In genomic region chr1:234599617-234600417, GRCh38 we compare ENCODE assay signal across 1 cellular context.
TF ChIP-seq lines count a peak whose summit lies in the region.

No MANE protein-coding gene starts in this region.

TF ChIP-seq in HepG2, 621 proteins besides CTCF, POLR2A, EP300 and RAD21 (continued from another document and continues in another):
- TF ChIP-seq ZBED4 (CRISPR knock-in tag; IDR thresholded peaks at IDR 0.05; ENCODE audit: borderline replicate concordance): peak; percentile 95
- TF ChIP-seq THAP7 (CRISPR knock-in tag; IDR thresholded peaks at IDR 0.05): no peak
- TF ChIP-seq TSC22D2 (CRISPR knock-in tag; IDR thresholded peaks at IDR 0.05; ENCODE audit: borderline replicate concordance): peak; percentile 97
- peak; percentile 87; the same call in 1 of the 2 replicates for TF ChIP-seq ZFP91 (CRISPR knock-in tag; IDR thresholded peaks at IDR 0.05; ENCODE audit: borderline replicate concordance)
- TF ChIP-seq ZBTB46 (CRISPR knock-in tag; IDR thresholded peaks at IDR 0.05; ENCODE audit: borderline replicate concordance): no peak
- no peak; the same call in 1 of the 2 replicates for TF ChIP-seq CBFB (CRISPR knock-in tag; IDR thresholded peaks at IDR 0.05)
- peak; percentile 62 for TF ChIP-seq YY1 (IDR thresholded peaks at IDR 0.05; ENCODE audit: insufficient read depth, insufficient replicate concordance, low read depth, low read length)
- no peak for TF ChIP-seq ZFP36 (IDR thresholded peaks at IDR 0.05; ENCODE audit: borderline replicate concordance, low read depth, low read length, partially characterized antibody)
- TF ChIP-seq ZNF619 (CRISPR knock-in tag; IDR thresholded peaks at IDR 0.05): 0 out of 2 replicates have a peak, but pooled peaks have one; percentile 60
- TF ChIP-seq THYN1 (CRISPR knock-in tag; IDR thresholded peaks at IDR 0.05; ENCODE audit: borderline replicate concordance, low read depth): no peak
- TF ChIP-seq NCOR1 (IDR thresholded peaks at IDR 0.05; ENCODE audit: borderline replicate concordance, low read length): no peak
- no peak for TF ChIP-seq RELA (CRISPR knock-in tag; IDR thresholded peaks at IDR 0.05)
- no peak; the same call in none of the 2 replicates for TF ChIP-seq ZNF703 (CRISPR knock-in tag; IDR thresholded peaks at IDR 0.05; ENCODE audit: borderline replicate concordance)
- no peak for TF ChIP-seq ZNF234 (CRISPR knock-in tag; conservative IDR thresholded peaks at IDR 0.05)
- peak; percentile 80 for TF ChIP-seq ZNF350 (CRISPR knock-in tag; IDR thresholded peaks at IDR 0.05; ENCODE audit: borderline replicate concordance, low read depth)
- TF ChIP-seq CSRNP1 (CRISPR knock-in tag; IDR thresholded peaks at IDR 0.05): peak; percentile 95
- peak; percentile 55; the same call in 1 of the 2 replicates for TF ChIP-seq RFXAP (CRISPR knock-in tag; IDR thresholded peaks at IDR 0.05; ENCODE audit: borderline replicate concordance)
- peak; percentile 96 for TF ChIP-seq ZNF232 (CRISPR knock-in tag; IDR thresholded peaks at IDR 0.05; ENCODE audit: borderline replicate concordance)
- peak; percentile 92 for TF ChIP-seq ZNF547 (CRISPR knock-in tag; IDR thresholded peaks at IDR 0.05)
- TF ChIP-seq E2F5 (CRISPR knock-in tag; conservative IDR thresholded peaks at IDR 0.05): peak; percentile 27; the same call in 1 of the 2 replicates
- TF ChIP-seq NRL (CRISPR knock-in tag; IDR thresholded peaks at IDR 0.05; ENCODE audit: borderline replicate concordance): peak; percentile 91
- no peak for TF ChIP-seq ATM (IDR thresholded peaks at IDR 0.05; ENCODE audit: borderline replicate concordance)
- no peak for TF ChIP-seq TERF1 (CRISPR knock-in tag; IDR thresholded peaks at IDR 0.05)
- TF ChIP-seq ZNF235 (CRISPR knock-in tag; IDR thresholded peaks at IDR 0.05; ENCODE audit: borderline replicate concordance): no peak
- TF ChIP-seq ZNF614 (CRISPR knock-in tag; IDR thresholded peaks at IDR 0.05; ENCODE audit: borderline replicate concordance): 0 out of 2 replicates have a peak, but pooled peaks have one; percentile 75
- TF ChIP-seq MAFF (IDR thresholded peaks at IDR 0.05; ENCODE audit: low read depth, low read length): no peak
- TF ChIP-seq TEAD2 (CRISPR knock-in tag; IDR thresholded peaks at IDR 0.05): peak; percentile 75; the same call in 1 of the 2 replicates
- TF ChIP-seq SNAPC2 (CRISPR knock-in tag; IDR thresholded peaks at IDR 0.05): peak; percentile 85; the same call in 1 of the 2 replicates
- TF ChIP-seq CBX5 (CRISPR knock-in tag; IDR thresholded peaks at IDR 0.05; ENCODE audit: borderline replicate concordance): peak; percentile 46; the same call in 1 of the 2 replicates
- TF ChIP-seq GABPB1 (CRISPR knock-in tag; IDR thresholded peaks at IDR 0.05): peak; percentile 87
- TF ChIP-seq JUNB (CRISPR knock-in tag; IDR thresholded peaks at IDR 0.05; ENCODE audit: borderline replicate concordance): no peak
- TF ChIP-seq YEATS2 (CRISPR knock-in tag; IDR thresholded peaks at IDR 0.05; ENCODE audit: borderline replicate concordance): no peak; the same call in 1 of the 2 replicates
- TF ChIP-seq HDAC1 (CRISPR knock-in tag; IDR thresholded peaks at IDR 0.05): peak; percentile 46; the same call in 1 of the 2 replicates
- TF ChIP-seq MXD1 (CRISPR knock-in tag; IDR thresholded peaks at IDR 0.05): peak; percentile 92; the same call in 1 of the 2 replicates
- no peak for TF ChIP-seq NFRKB (IDR thresholded peaks at IDR 0.05)
- TF ChIP-seq TFE3 (CRISPR knock-in tag; IDR thresholded peaks at IDR 0.05): peak; percentile 57; the same call in 1 of the 2 replicates
- TF ChIP-seq ZNF775 (CRISPR knock-in tag; IDR thresholded peaks at IDR 0.05; ENCODE audit: borderline replicate concordance): 0 out of 2 replicates have a peak, but pooled peaks have one; percentile 27
- no peak for TF ChIP-seq KLF9 (CRISPR knock-in tag; IDR thresholded peaks at IDR 0.05; ENCODE audit: low read depth)
- TF ChIP-seq SETDB1 (CRISPR knock-in tag; IDR thresholded peaks at IDR 0.05; ENCODE audit: borderline replicate concordance): no peak
- TF ChIP-seq ZNF816 (CRISPR knock-in tag; IDR thresholded peaks at IDR 0.05; ENCODE audit: borderline replicate concordance): no peak
- TF ChIP-seq STAT5B (CRISPR knock-in tag; IDR thresholded peaks at IDR 0.05): no peak
- no peak for TF ChIP-seq SIX4 (CRISPR knock-in tag; IDR thresholded peaks at IDR 0.05)
- TF ChIP-seq ZNF552 (CRISPR knock-in tag; IDR thresholded peaks at IDR 0.05; ENCODE audit: borderline replicate concordance): peak; percentile 56; the same call in 1 of the 2 replicates
- TF ChIP-seq HDAC2 (CRISPR knock-in tag; IDR thresholded peaks at IDR 0.05): peak; percentile 82
- TF ChIP-seq E2F2 (CRISPR knock-in tag; IDR thresholded peaks at IDR 0.05; ENCODE audit: borderline replicate concordance): no peak; the same call in 1 of the 2 replicates
- no peak for TF ChIP-seq ZNF572 (CRISPR knock-in tag; IDR thresholded peaks at IDR 0.05)
- peak; percentile 77 for TF ChIP-seq HIVEP1 (CRISPR knock-in tag; IDR thresholded peaks at IDR 0.05)
- peak; percentile 80; the same call in 1 of the 2 replicates for TF ChIP-seq LBX2 (CRISPR knock-in tag; IDR thresholded peaks at IDR 0.05; ENCODE audit: borderline replicate concordance)
- TF ChIP-seq PLRG1 (conservative IDR thresholded peaks at IDR 0.05): no peak
